In genomic region chr5:140244525-140245025, GRCh38 we compare ENCODE assay signal across 9 cellular contexts. TPM values are rescaled to one million over a fixed set of nuclear protein-coding genes. Genes with fewer than 3 reads are reported as not detected.
DNase-seq lines count a peak whose midpoint lies in the region; ATAC-seq and TF ChIP-seq lines count a peak whose summit lies in the region.
"Had no signal": no experiment of that assay in that cellular context is flagged by ENCODE, and none has a peak within 500 bp of the region (broad histone marks: within the 10 kb centered on the region; RNA-seq: fewer than 3 reads in every experiment).

No MANE protein-coding gene starts in this region.

- H3K27ac ChIP-seq in cardiac muscle cell = no peak overlapping the region

- peak overlapping the region; percentile 67 for H3K27ac Mint-ChIP-seq in Calu3 (ENCODE audit: unreplicated experiment)
- H3K27ac Mint-ChIP-seq: dendritic cell treated with granulocyte-macrophage colony-stimulating factor and Interleukin-4, amounts not matched to agents 40 ng/mL and 50 ng/mL, for 4 days had no signal

- no peaks in the 10 kb centered on the region for H3K9me3 ChIP-seq in cardiac muscle cell (ENCODE audit: low read depth)

- TF ChIP-seq CTCF in Calu3 (IDR thresholded peaks at IDR 0.05; ENCODE audit: unreplicated experiment) = peak; percentile 83
- TF ChIP-seq CTCF in cardiac muscle cell (IDR thresholded peaks at IDR 0.05; ENCODE audit: low read depth, low read length) = peak; percentile 78

- no peaks in the 10 kb centered on the region for H3K27me3 Mint-ChIP-seq in Calu3 (ENCODE audit: unreplicated experiment)
- H3K27me3 Mint-ChIP-seq: dendritic cell treated with granulocyte-macrophage colony-stimulating factor and Interleukin-4, amounts not matched to agents 40 ng/mL and 50 ng/mL, for 4 days had no signal

- peaks cover 63% of the 10 kb centered on the region for H3K36me3 Mint-ChIP-seq in Calu3 (ENCODE audit: insufficient read depth, unreplicated experiment)

- ATAC-seq in GM21723 (IDR thresholded peaks at IDR 0.05; ENCODE audit: unreplicated experiment) = peak; percentile 67

- no peaks in the 10 kb centered on the region for H3K27me3 ChIP-seq in cardiac muscle cell

- DNase-seq in Calu3 (peak; percentile 92), NAMALWA (ENCODE audit: low spot score) (peak; percentile 90), SW 1271 (lab: John Stamatoyannopoulos, UW) (peak; percentile 67 to 91), cardiac muscle cell (ENCODE audit: low read depth in 1 of 2, low spot score in 1 of 2) (peak; percentile 93 to 95), pulmonary artery endothelial cell (ENCODE audit: low read depth, low spot score) (peak; percentile 79), ureter (ENCODE audit: low spot score) (peak; percentile 88)
- peak; percentile 53 for DNase-seq in activated naive CD8-positive, alpha-beta T cell treated with anti-CD3 and anti-CD28 coated beads, Interleukin-2, amount 50 U/mL, for 16 hours (ENCODE audit: low read depth, low spot score)

- no TSS peak for BruUV-seq in Calu3 (replicated peaks; lab: Mats Ljungman, UMichigan)

- CTCF ChIA-PET in Calu3 (lab: Charles Lee) = interaction anchor here (0.6 to 8.5 kb wide), 17 partner anchors 9 to 148 kb away, joined by 3 to 169 read pairs (median 5); partner anchors contain the start of gene HBEGF

- peaks cover 24% of the 10 kb centered on the region for H3K4me1 ChIP-seq in cardiac muscle cell (ENCODE audit: low read depth)

- peaks cover 10% of the 10 kb centered on the region for H3K36me3 ChIP-seq in cardiac muscle cell

- no peak overlapping the region for H3K4me3 ChIP-seq in cardiac muscle cell

- no peak overlapping the region for H3K4me3 Mint-ChIP-seq in Calu3 (ENCODE audit: low read depth, unreplicated experiment)
- H3K4me3 Mint-ChIP-seq: dendritic cell treated with granulocyte-macrophage colony-stimulating factor and Interleukin-4, amounts not matched to agents 40 ng/mL and 50 ng/mL, for 4 days had no signal

- intact Hi-C loops in Calu3 (cut with micrococcal nuclease; ENCODE audit: unreplicated experiment) = loop anchor here (1.0 kb wide), 3 partner anchors 102 to 113 kb away; partner anchors contain the start of gene HBEGF

- peaks cover 31% of the 10 kb centered on the region for H3K4me1 Mint-ChIP-seq in Calu3 (ENCODE audit: low read depth, unreplicated experiment)

- H3K9me3 Mint-ChIP-seq in Calu3 (ENCODE audit: low read depth, unreplicated experiment) = no peaks in the 10 kb centered on the region
- H3K9me3 Mint-ChIP-seq: dendritic cell treated with granulocyte-macrophage colony-stimulating factor and Interleukin-4, amounts not matched to agents 40 ng/mL and 50 ng/mL, for 4 days had no signal

RNA-seq across cellular contexts. Expression of gene PFDN1, which starts 58.3 kb away (rescaled TPM):
- total RNA-seq in Calu3 (2022) (67.5 and 71.9 TPM in 2 replicates), cardiac muscle cell (129 and 195 TPM in 2 replicates), pulmonary artery endothelial cell (59.0 and 70.4 TPM in 2 replicates), ureter (41.5 TPM)
- 113 and 139 TPM in 2 replicates for polyA plus RNA-seq in cardiac muscle cell
